17 cellular contexts compared by ENCODE assay signal in genomic region chr7:56810466-56810865, GRCh38.
A peak's percentile ranks its signal among the peaks of the same experiment; 100 is the strongest.
DNase-seq lines count a peak whose midpoint lies in the region; ATAC-seq and TF ChIP-seq lines count a peak whose summit lies in the region.
"Had no signal": no experiment of that assay in that cellular context is flagged by ENCODE, and none has a peak within 500 bp of the region (broad histone marks: within the 10 kb centered on the region; RNA-seq: fewer than 3 reads in every experiment).

No MANE protein-coding gene starts in this region.

- DNase-seq in H7: peak; percentile 1
- DNase-seq in esophagus muscularis mucosa (ENCODE audit: extremely low spot score): peak; percentile 42
- DNase-seq in upper lobe of right lung: peak; percentile 47
- DNase-seq in GM19238 (ENCODE audit: insufficient read length, low spot score): no peak
- no peak for DNase-seq in mesothelial cell of epicardium (ENCODE audit: low spot score in 2 of 2, unreplicated experiment in 2 of 2)
- DNase-seq: AML-193; Caco-2; Calu3; CD4-positive, alpha-beta T cell; CD8-positive, alpha-beta T cell; DMS79 treated with DMSO at 0.1 percent for 48 hours; GF-D8 had no signal

- no peak for TF ChIP-seq POLR2A in esophagus muscularis mucosa (IDR thresholded peaks at IDR 0.05; ENCODE audit: low read depth)

- no peak for ATAC-seq in upper lobe of right lung
- ATAC-seq: A549; CD8-positive, alpha-beta T cell had no signal

- H3K27me3 ChIP-seq in H7 (ENCODE audit: control insufficient read depth, insufficient read depth, low read length) (no peaks in the 10 kb centered on the region), esophagus muscularis mucosa (no peaks in the 10 kb centered on the region), upper lobe of right lung (no peaks in the 10 kb centered on the region)
- H3K27me3 ChIP-seq: BLaER1 treated with 17β-estradiol and CSF1 and Interleukin-3, amounts not matched to agents 10 nM and 100 nM had no signal

- no peak for TF ChIP-seq EP300 in esophagus muscularis mucosa (IDR thresholded peaks at IDR 0.05)

- intact Hi-C loops in esophagus muscularis mucosa (cut with DNase I) (no loop called here), upper lobe of right lung (cut with DNase I) (no loop called here)

- no peaks in the 10 kb centered on the region for H3K4me1 ChIP-seq in esophagus muscularis mucosa
- no peaks in the 10 kb centered on the region for H3K4me1 ChIP-seq in upper lobe of right lung
- H3K4me1 ChIP-seq: A549; BLaER1 treated with 17β-estradiol and CSF1 and Interleukin-3, amounts not matched to agents 10 nM and 100 nM; Caco-2 had no signal

- H3K27ac Mint-ChIP-seq in mesothelial cell of epicardium: no peak overlapping the region
- H3K27ac Mint-ChIP-seq: B cell; CD4-positive, alpha-beta T cell; CD8-positive, alpha-beta T cell had no signal

- no peaks in the 10 kb centered on the region for H3K4me1 Mint-ChIP-seq in mesothelial cell of epicardium
- H3K4me1 Mint-ChIP-seq: B cell had no signal

- no peaks in the 10 kb centered on the region for H3K9me3 Mint-ChIP-seq in mesothelial cell of epicardium
- H3K9me3 Mint-ChIP-seq: CD4-positive, alpha-beta T cell; CD8-positive, alpha-beta T cell had no signal

- WGBS in esophagus muscularis mucosa: 93% methylated on average over 14 of the region's 15 CpGs

- no peak for TF ChIP-seq CTCF in esophagus muscularis mucosa (IDR thresholded peaks at IDR 0.05)
- no peak for TF ChIP-seq CTCF in upper lobe of right lung (IDR thresholded peaks at IDR 0.05)
- no peak for TF ChIP-seq CTCF in mesothelial cell of epicardium (IDR thresholded peaks at IDR 0.05; ENCODE audit: unreplicated experiment)

- H3K27me3 Mint-ChIP-seq in mesothelial cell of epicardium (ENCODE audit: low read depth): no peaks in the 10 kb centered on the region
- H3K27me3 Mint-ChIP-seq: B cell; CD4-positive, alpha-beta T cell had no signal

- no peak overlapping the region for H3K4me3 Mint-ChIP-seq in mesothelial cell of epicardium
- H3K4me3 Mint-ChIP-seq: B cell; CD4-positive, alpha-beta T cell; CD8-positive, alpha-beta T cell had no signal

- H3K9me3 ChIP-seq in esophagus muscularis mucosa (peaks cover 0 to 19% (median 6%) of the 10 kb centered on the region in 4 donors), upper lobe of right lung (no peaks in the 10 kb centered on the region)
- H3K9me3 ChIP-seq: A549, Caco-2 had no signal

- H3K4me3 ChIP-seq in H7 (ENCODE audit: insufficient read depth, low read depth, low read length): no peak overlapping the region
- no peak overlapping the region for H3K4me3 ChIP-seq in esophagus muscularis mucosa
- no peak overlapping the region for H3K4me3 ChIP-seq in upper lobe of right lung
- H3K4me3 ChIP-seq: A549; BLaER1 treated with 17β-estradiol and CSF1 and Interleukin-3, amounts not matched to agents 10 nM and 100 nM had no signal

- H3K27ac ChIP-seq in esophagus muscularis mucosa (replicated peaks in 1 of 4): no peak overlapping the region
- no peak overlapping the region for H3K27ac ChIP-seq in upper lobe of right lung
- H3K27ac ChIP-seq: 22Rv1; A549; BLaER1 treated with 17β-estradiol and CSF1 and Interleukin-3, amounts not matched to agents 10 nM and 100 nM; C4-2B had no signal

- peaks cover 1% of the 10 kb centered on the region for H3K36me3 Mint-ChIP-seq in mesothelial cell of epicardium
- H3K36me3 Mint-ChIP-seq: CD8-positive, alpha-beta T cell had no signal

- H3K36me3 ChIP-seq in H7 (replicated peaks; ENCODE audit: control insufficient read depth, insufficient read depth, low read length) (no peaks in the 10 kb centered on the region), esophagus muscularis mucosa (no peaks in the 10 kb centered on the region), upper lobe of right lung (no peaks in the 10 kb centered on the region)
- H3K36me3 ChIP-seq: BLaER1 treated with 17β-estradiol and CSF1 and Interleukin-3, amounts not matched to agents 10 nM and 100 nM had no signal

Comparison
In these comparisons a context has a peak if more than half of its experiments do, and no peak if none do; other contexts are left out.
1. DNase-seq: peak in H7 (single experiment), esophagus muscularis mucosa (single experiment) and upper lobe of right lung (single experiment); none in GM19238 (single experiment) and mesothelial cell of epicardium (0 of 2).